In the genomic region with DNA sequence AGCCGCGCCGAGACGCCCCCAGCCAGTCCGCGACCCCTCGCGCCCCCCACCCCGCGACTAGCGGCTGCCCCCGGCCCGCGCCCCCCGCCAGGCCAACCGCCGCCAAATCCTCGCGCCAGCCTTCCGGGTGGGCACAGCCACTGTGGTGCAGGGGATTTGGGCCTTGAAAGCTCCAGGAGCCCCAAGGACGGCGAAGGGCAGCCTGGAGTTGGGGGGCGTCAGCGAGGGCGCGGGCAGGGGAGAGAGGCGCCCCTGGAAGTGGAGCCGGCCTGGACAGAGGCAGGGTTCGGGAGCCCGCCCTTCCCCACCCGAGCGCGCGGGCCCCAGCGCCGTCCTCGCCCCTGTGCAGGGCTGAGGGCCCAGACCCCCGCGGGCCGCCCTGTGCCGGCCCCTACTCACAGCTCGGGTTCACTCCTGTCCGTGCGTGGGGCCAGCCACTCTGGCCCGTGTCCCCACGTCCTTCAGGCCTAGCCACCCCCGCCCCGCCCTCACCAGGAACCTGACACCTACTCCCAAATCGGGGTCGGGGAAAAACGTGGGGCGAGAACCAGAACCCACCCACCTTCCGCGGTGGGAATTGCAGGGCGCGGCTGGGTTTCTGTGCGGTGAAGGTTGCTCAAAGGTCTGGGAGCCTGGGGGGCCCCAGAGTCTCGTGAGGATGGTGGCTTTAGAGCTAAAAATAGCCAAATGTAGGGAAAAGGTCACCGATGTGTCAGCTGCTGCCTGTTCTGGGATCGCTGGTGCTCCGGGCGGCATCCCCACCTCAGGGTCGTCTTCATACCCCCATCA, we compare ENCODE assay signal across 9 cellular contexts. TPM values are rescaled to one million over a fixed set of nuclear protein-coding genes. Genes with fewer than 3 reads are reported as not detected.
DNase-seq lines count a peak whose midpoint lies in the region; ATAC-seq and TF ChIP-seq lines count a peak whose summit lies in the region.
"Had no signal": no experiment of that assay in that cellular context is flagged by ENCODE, and none has a peak within 500 bp of the region (broad histone marks: within the 10 kb centered on the region; RNA-seq: fewer than 3 reads in every experiment).

A gene (minus strand): TSS at position 441 of the 789 bp plus-strand sequence. CDS start 512 bp downstream, outside the sequence.

- H3K4me1 ChIP-seq in GM23338 (ENCODE audit: insufficient read depth) (no peaks in the 10 kb centered on the region; the same call in 1 of the 2 replicates), iPS-15b (ENCODE audit: control insufficient read depth, insufficient read depth, low read length) (peaks cover 5% of the 10 kb centered on the region), skeletal muscle tissue (ENCODE audit: control insufficient read depth in 3 of 3, insufficient read depth in 3 of 3, low read length in 3 of 3) (peaks cover 34 to 62% (median 58%) of the 10 kb centered on the region in 3 donors)

- no peak within 1 kb of the TSS for H3K27ac Mint-ChIP-seq in GM23338
- H3K27ac Mint-ChIP-seq in activated naive CD8-positive, alpha-beta T cell treated with anti-CD3 and anti-CD28 coated beads for 36 hours: no peak within 1 kb of the TSS

- H4K20me1 ChIP-seq in GM23338 (replicated peaks; ENCODE audit: insufficient read depth): peaks cover 3% of the 10 kb centered on the region; the same call in 1 of the 2 replicates

- H3K4me3 Mint-ChIP-seq in GM23338: no peak within 1 kb of the TSS
- H3K4me3 Mint-ChIP-seq in activated naive CD8-positive, alpha-beta T cell treated with anti-CD3 and anti-CD28 coated beads for 36 hours: no peak within 1 kb of the TSS

- H3K79me2 ChIP-seq in GM23338 (replicated peaks; ENCODE audit: insufficient read depth): no peaks in the 10 kb centered on the region

- H3K27ac ChIP-seq in GM23338 (ENCODE audit: low read depth) (no peak within 1 kb of the TSS), skeletal muscle tissue (ENCODE audit: low read depth, low read length) (peak within 1 kb of the TSS; percentile 96)

- no peaks in the 10 kb centered on the region for H3K9me3 Mint-ChIP-seq in GM23338
- no peaks in the 10 kb centered on the region for H3K9me3 Mint-ChIP-seq in activated naive CD8-positive, alpha-beta T cell treated with anti-CD3 and anti-CD28 coated beads for 36 hours

- H3K9ac ChIP-seq in iPS-15b (ENCODE audit: low read depth, low read length) (peak within 1 kb of the TSS; percentile 37), skeletal muscle tissue (ENCODE audit: low read depth in 1 of 3, low read length in 3 of 3) (peak within 1 kb of the TSS; percentile 60 to 90 (median 84))

- ATAC-seq in GM23338 (no peak), GM21717 (IDR thresholded peaks at IDR 0.05; ENCODE audit: unreplicated experiment) (no peak)

- H3K9me3 ChIP-seq in iPS-15b (ENCODE audit: control insufficient read depth, insufficient read depth, low read length) (no peaks in the 10 kb centered on the region), skeletal muscle tissue (ENCODE audit: control insufficient read depth in 3 of 3, low read length in 3 of 3) (no peaks in the 10 kb centered on the region)

- TF ChIP-seq CTCF in GM23338 (conservative IDR thresholded peaks at IDR 0.05; ENCODE audit: low read depth in 2 of 2): peak in 1 of 2 experiments; percentile 16; a peak in 3 of 4 replicates

- peak within 1 kb of the TSS; percentile 72; the same call in 1 of the 2 replicates for H2AFZ ChIP-seq in GM23338

- no peaks in the 10 kb centered on the region for H3K27me3 ChIP-seq in GM23338 (ENCODE audit: insufficient read depth)
- no peaks in the 10 kb centered on the region for H3K27me3 ChIP-seq in iPS-15b (ENCODE audit: control insufficient read depth, insufficient read depth, low read length)
- H3K27me3 ChIP-seq in skeletal muscle tissue (ENCODE audit: control insufficient read depth in 3 of 3, insufficient read depth in 3 of 3, low read length in 3 of 3): no peaks in the 10 kb centered on the region

- H3K9me2 ChIP-seq in GM23338 (ENCODE audit: insufficient read depth): no peaks in the 10 kb centered on the region

- no peaks in the 10 kb centered on the region for H3K36me3 ChIP-seq in GM23338 (ENCODE audit: insufficient read depth)
- H3K36me3 ChIP-seq in iPS-15b (ENCODE audit: control insufficient read depth, insufficient read depth, low read length): peaks cover 26% of the 10 kb centered on the region
- H3K36me3 ChIP-seq in skeletal muscle tissue (ENCODE audit: control insufficient read depth in 3 of 3, insufficient read depth in 3 of 3, low read length in 3 of 3): peaks cover 40 to 55% (median 46%) of the 10 kb centered on the region in 3 donors

- H3K27me3 Mint-ChIP-seq in GM23338 (ENCODE audit: insufficient read depth, low read depth, poor library complexity): peaks cover 9% of the 10 kb centered on the region
- no peaks in the 10 kb centered on the region for H3K27me3 Mint-ChIP-seq in activated naive CD8-positive, alpha-beta T cell treated with anti-CD3 and anti-CD28 coated beads for 36 hours

- no peaks in the 10 kb centered on the region for H3K4me1 Mint-ChIP-seq in GM23338
- H3K4me1 Mint-ChIP-seq in activated naive CD8-positive, alpha-beta T cell treated with anti-CD3 and anti-CD28 coated beads for 36 hours: peaks cover 20% of the 10 kb centered on the region

- peaks cover 6% of the 10 kb centered on the region for H3F3A ChIP-seq in GM23338 (replicated peaks; ENCODE audit: low read depth)

- peaks cover 10% of the 10 kb centered on the region; the same call in 1 of the 3 replicates for H3K36me3 Mint-ChIP-seq in GM23338 (ENCODE audit: low read depth)
- peaks cover 18% of the 10 kb centered on the region for H3K36me3 Mint-ChIP-seq in activated naive CD8-positive, alpha-beta T cell treated with anti-CD3 and anti-CD28 coated beads for 36 hours

- H3K4me2 ChIP-seq in GM23338: peak within 1 kb of the TSS; percentile 74

- DNase-seq in GM23338 (ENCODE audit: low spot score) (peak; percentile 48), NCI-H146 (lab: John Stamatoyannopoulos, UW) (no peak), midbrain (lab: John Stamatoyannopoulos, UW) (no peak), NCI-H2227 treated with DMSO at 0.1 percent for 48 hours (lab: John Stamatoyannopoulos, UW) (no peak)
- DNase-seq in activated naive CD8-positive, alpha-beta T cell treated with anti-CD3 and anti-CD28 coated beads for 36 hours: no peak
- DNase-seq: NCI-H2029 treated with DMSO at 0.1 percent for 48 hours had no signal

- peak within 1 kb of the TSS; percentile 51 for H3K4me3 ChIP-seq in GM23338
- H3K4me3 ChIP-seq in iPS-15b (ENCODE audit: low read depth, low read length): no peak within 1 kb of the TSS
- H3K4me3 ChIP-seq in skeletal muscle tissue (ENCODE audit: low read length in 3 of 3): peak within 1 kb of the TSS; percentile 54 to 87 (median 68)

TF ChIP-seq in GM23338, 12 proteins besides CTCF, POLR2A, EP300 and RAD21 (continues in another document):
- no peak for TF ChIP-seq POLR2AphosphoS5 (IDR thresholded peaks at IDR 0.05; ENCODE audit: low read depth)

RNA-seq across cellular contexts. Expression of the gene that starts here (rescaled TPM):
- total RNA-seq in GM23338 (2014; rRNA removed; shearing (Covaris generic)): 5.5 and 14.4 TPM in 2 replicates
- 5.6 and 6.4 TPM in 2 replicates for polyA plus RNA-seq in GM23338 (2016; fragmentation: Nextera tagmentation; extraction: Ambion mirVana)
- 10 to 100 TPM; 33.6 to 33.7 TPM for total RNA-seq in activated naive CD8-positive, alpha-beta T cell treated with anti-CD3 and anti-CD28 coated beads for 36 hours
- 27.1 TPM for total RNA-seq in skeletal muscle tissue
